ENCODE assay signal across 1 cellular context in the genomic region with DNA sequence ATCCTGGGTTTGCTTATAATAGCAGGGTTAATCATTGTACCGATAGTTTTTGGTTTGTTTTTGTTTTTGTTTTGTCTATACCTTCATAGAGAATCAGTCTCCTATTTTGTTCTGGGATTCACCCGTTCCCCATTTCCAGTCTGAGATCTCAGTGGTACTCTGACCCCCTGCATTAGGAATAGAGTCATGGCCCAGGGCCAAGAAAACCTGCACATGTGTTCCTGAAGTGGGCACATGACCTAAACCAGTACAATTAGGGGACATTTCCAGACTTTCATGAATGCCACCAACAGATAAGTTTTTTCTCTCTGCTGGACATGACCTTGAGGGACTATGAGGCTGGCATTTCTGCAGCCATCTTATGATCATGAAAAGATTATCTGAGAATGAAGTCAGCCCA.
TF ChIP-seq lines count a peak whose summit lies in the region.

No MANE protein-coding gene starts in this region.

TF ChIP-seq in HepG2, 621 proteins besides CTCF, POLR2A, EP300 and RAD21 (continued from another document):
- TF ChIP-seq, protein P1, sequence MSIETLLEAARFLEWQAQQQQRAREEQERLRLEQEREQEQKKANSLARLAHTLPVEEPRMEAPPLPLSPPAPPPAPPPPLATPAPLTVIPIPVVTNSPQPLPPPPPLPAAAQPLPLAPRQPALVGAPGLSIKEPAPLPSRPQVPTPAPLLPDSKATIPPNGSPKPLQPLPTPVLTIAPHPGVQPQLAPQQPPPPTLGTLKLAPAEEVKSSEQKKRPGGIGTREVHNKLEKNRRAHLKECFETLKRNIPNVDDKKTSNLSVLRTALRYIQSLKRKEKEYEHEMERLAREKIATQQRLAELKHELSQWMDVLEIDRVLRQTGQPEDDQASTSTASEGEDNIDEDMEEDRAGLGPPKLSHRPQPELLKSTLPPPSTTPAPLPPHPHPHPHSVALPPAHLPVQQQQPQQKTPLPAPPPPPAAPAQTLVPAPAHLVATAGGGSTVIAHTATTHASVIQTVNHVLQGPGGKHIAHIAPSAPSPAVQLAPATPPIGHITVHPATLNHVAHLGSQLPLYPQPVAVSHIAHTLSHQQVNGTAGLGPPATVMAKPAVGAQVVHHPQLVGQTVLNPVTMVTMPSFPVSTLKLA (IDR thresholded peaks at IDR 0.05), result peak; percentile 70
